ENCODE assay signal across 8 cellular contexts in the genomic region with DNA sequence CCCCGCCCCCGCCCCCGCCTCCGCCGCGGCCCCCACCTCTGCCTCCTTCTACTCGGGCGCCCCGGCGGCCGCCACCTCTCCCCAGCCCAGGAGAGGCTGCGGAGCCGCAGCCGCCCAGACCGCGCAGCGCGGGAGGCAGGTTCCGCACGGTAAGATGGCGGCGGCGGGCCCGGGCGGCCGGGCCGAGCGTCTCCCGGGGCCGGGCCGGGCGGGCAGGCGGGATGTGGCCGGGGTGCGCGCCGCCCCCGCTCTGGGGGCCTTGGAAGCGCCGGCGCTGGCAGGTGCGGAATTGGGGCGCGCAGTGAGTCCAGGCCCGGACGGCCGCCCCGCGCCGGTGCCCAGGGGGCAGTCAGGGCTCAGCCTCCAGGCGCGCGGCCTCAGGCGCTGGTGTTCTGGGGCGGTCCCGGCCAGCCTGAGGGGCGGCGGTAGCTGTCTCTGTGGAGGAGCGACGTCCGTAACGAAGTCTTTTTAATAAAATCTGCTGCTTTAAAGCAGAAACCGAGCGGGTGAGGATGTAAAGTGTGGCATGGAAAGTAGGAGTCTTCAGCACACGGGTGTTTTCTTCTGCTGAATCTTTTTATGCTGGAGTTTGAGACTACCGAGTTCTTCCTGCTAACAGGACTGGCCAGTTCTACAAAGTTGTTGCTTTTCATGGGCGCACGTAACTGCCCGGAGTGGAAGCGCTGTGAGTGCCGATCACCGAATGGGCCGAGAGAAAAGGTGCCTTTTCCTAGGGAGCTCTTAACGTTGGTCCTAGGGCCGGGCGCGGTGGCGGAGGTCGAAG. TPM values are rescaled to one million over a fixed set of nuclear protein-coding genes. Genes with fewer than 3 reads are reported as not detected.
DNase-seq lines count a peak whose midpoint lies in the region; ATAC-seq and TF ChIP-seq lines count a peak whose summit lies in the region.

A gene (plus strand): TSS at position 43 of the 784 bp plus-strand sequence. CDS start 3,356 bp downstream, outside the sequence.

- peaks cover 37% of the 10 kb centered on the region for H3K4me1 Mint-ChIP-seq in CD4-positive, alpha-beta T cell (ENCODE audit: low read depth)

- no peaks in the 10 kb centered on the region for H3K9me3 ChIP-seq in CD4-positive, alpha-beta T cell (ENCODE audit: control insufficient read depth, low read length)

- peak within 1 kb of the TSS; percentile 92 for H3K27ac Mint-ChIP-seq in CD4-positive, alpha-beta T cell

- peak within 1 kb of the TSS; percentile 96 for H3K4me3 Mint-ChIP-seq in CD4-positive, alpha-beta T cell

- H3K36me3 Mint-ChIP-seq in CD4-positive, alpha-beta T cell (ENCODE audit: low read depth), result peaks cover 43% of the 10 kb centered on the region

- peak within 1 kb of the TSS; percentile 84 for H3K27ac ChIP-seq in CD4-positive, alpha-beta T cell (ENCODE audit: low read depth, low read length)

- ATAC-seq in CD4-positive, alpha-beta T cell (ENCODE audit: poor library complexity), result peak; percentile 37
- peak; percentile 36 for ATAC-seq in GM19372 (IDR thresholded peaks at IDR 0.05; ENCODE audit: low read depth, unreplicated experiment)
- ATAC-seq in HG03432 (IDR thresholded peaks at IDR 0.05; ENCODE audit: unreplicated experiment), result peak; percentile 57

- TF ChIP-seq CTCF in CD4-positive, alpha-beta T cell (IDR thresholded peaks at IDR 0.05), result no peak
- no peak for TF ChIP-seq CTCF in kidney epithelial cell (IDR thresholded peaks at IDR 0.05; ENCODE audit: insufficient read depth, low read length, poor library complexity, severe bottlenecking)

- DNase-seq in CD4-positive, alpha-beta T cell, result peak in 5 of 10 experiments; percentile 32 to 54 (median 43)
- peak in 3 of 5 donors; percentile 32 to 50 (median 39) for DNase-seq in T-helper 1 cell
- DNase-seq in cerebellum (ENCODE audit: low spot score), result no peak
- no peak for DNase-seq in kidney epithelial cell (ENCODE audit: low read depth)
- DNase-seq in stimulated activated CD4-positive, alpha-beta T cell treated with anti-CD3 and anti-CD28 coated beads, Interleukin-1b, Interleukin-23, amount 100 ng/mL, for 48 hours, result peak; percentile 35
- no peak for DNase-seq in NCI-H2081 (lab: John Stamatoyannopoulos, UW)

- no peaks in the 10 kb centered on the region for H3K27me3 Mint-ChIP-seq in CD4-positive, alpha-beta T cell

- no peaks in the 10 kb centered on the region for H3K27me3 ChIP-seq in CD4-positive, alpha-beta T cell (ENCODE audit: control insufficient read depth, insufficient read depth, low read length)
- H3K27me3 ChIP-seq in kidney epithelial cell (ENCODE audit: control insufficient read depth, insufficient read depth, low read length), result no peaks in the 10 kb centered on the region

- POLR2A ChIA-PET in CD4-positive, alpha-beta T cell (lab: Charles Lee), result interaction anchor here (1.0 to 5.1 kb wide), 12 partner anchors 10 to 552 kb away, joined by 3 to 69 read pairs (median 6); a partner anchor contains a TSS

- H3K4me3 ChIP-seq in kidney epithelial cell (ENCODE audit: low read depth, low read length), result peak within 1 kb of the TSS; percentile 82

- peaks cover 3% of the 10 kb centered on the region for H3K36me3 ChIP-seq in kidney epithelial cell (ENCODE audit: control insufficient read depth, insufficient read depth, low read length)

- no peaks in the 10 kb centered on the region for H3K9me3 Mint-ChIP-seq in CD4-positive, alpha-beta T cell

- intact Hi-C loops in CD4-positive, alpha-beta T cell (cut with DNase I, micrococcal nuclease), result loop anchor here (1.0 to 10.0 kb wide), 6 partner anchors 16 to 531 kb away; a partner anchor contains a TSS

- CTCF ChIA-PET in CD4-positive, alpha-beta T cell (lab: Charles Lee), result interaction anchor here (1.1 to 1.8 kb wide), 4 partner anchors 17 to 71 kb away, joined by 3 to 6 read pairs (median 4); no protein-coding TSS in a partner anchor

RNA-seq across cellular contexts. Expression of the gene that starts here (rescaled TPM):
- total RNA-seq in CD4-positive, alpha-beta T cell, result 10 to 100 TPM; 39.6 to 46.1 TPM
- total RNA-seq in cerebellum, result 34.3 TPM
- 32.9 and 36.3 TPM in 2 replicates for total RNA-seq in kidney epithelial cell

Comparison
In these comparisons a context has a peak if more than half of its experiments do, and no peak if none do; other contexts are left out.
1. DNase-seq: peak in T-helper 1 cell (3 of 5) and stimulated activated CD4-positive, alpha-beta T cell treated with anti-CD3 and anti-CD28 coated beads, Interleukin-1b, Interleukin-23, amount 100 ng/mL, for 48 hours (single experiment); none in cerebellum (single experiment), kidney epithelial cell (single experiment) and NCI-H2081 (0 of 2).
2. Peak in every context shown above with its lines, with median percentiles within 50 percentile points of each other: ATAC-seq.